18 cellular contexts compared by ENCODE assay signal in the genomic region with DNA sequence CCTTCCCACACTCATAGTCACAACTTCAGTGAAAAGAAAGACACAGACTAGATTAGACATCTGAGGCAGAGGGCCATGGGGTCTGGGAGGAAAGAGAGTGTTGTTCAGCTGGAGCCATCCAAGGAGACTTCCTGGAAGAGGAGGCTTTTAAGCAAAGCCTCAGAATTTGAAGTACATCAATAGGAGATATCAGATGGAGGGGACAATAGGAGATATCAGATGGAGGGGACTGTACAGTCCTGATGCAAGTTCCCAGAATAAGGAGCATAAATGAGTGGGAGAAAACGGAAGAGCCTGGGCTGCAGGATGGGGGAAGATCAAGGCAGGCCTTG. TPM values are rescaled to one million over a fixed set of nuclear protein-coding genes. Genes with fewer than 3 reads are reported as not detected.
DNase-seq lines count a peak whose midpoint lies in the region; ATAC-seq and TF ChIP-seq lines count a peak whose summit lies in the region.
"Had no signal": no experiment of that assay in that cellular context is flagged by ENCODE, and none has a peak within 500 bp of the region (broad histone marks: within the 10 kb centered on the region; RNA-seq: fewer than 3 reads in every experiment).

No MANE protein-coding gene starts in this region.

- no peak overlapping the region for H2AFZ ChIP-seq in neuronal stem cell (ENCODE audit: low read length)

- no CpG with 5 or more reads among the region's 1 CpG for WGBS in neuronal stem cell (ENCODE audit: extremely low coverage in 2 of 2, insufficient read length in 2 of 2, insufficient replicate concordance in 1 of 2), 2 donors

- H3K9me3 Mint-ChIP-seq in activated CD4-positive, alpha-beta T cell treated with anti-CD3 and anti-CD28 coated beads, Interleukin-2, amount 10 ng/mL, durations not matched to agents 7 days and 5 days: no peaks in the 10 kb centered on the region
- H3K9me3 Mint-ChIP-seq in T-cell (no peaks in the 10 kb centered on the region), chondrocyte (ENCODE audit: low read depth) (no peaks in the 10 kb centered on the region)

- H3K27ac Mint-ChIP-seq in activated CD4-positive, alpha-beta T cell treated with anti-CD3 and anti-CD28 coated beads, Interleukin-2, amount 10 ng/mL, durations not matched to agents 7 days and 5 days: peak overlapping the region; percentile 85
- peak overlapping the region; percentile 93 to 99 for H3K27ac Mint-ChIP-seq in T-cell
- no peak overlapping the region for H3K27ac Mint-ChIP-seq in chondrocyte (ENCODE audit: unreplicated experiment)
- H3K27ac Mint-ChIP-seq: activated CD8-positive, alpha-beta memory T cell treated with anti-CD3 and anti-CD28 coated beads, Interleukin-2, amount 10 ng/mL, durations not matched to agents 7 days and 5 days had no signal

- TF ChIP-seq CTCF in chondrocyte (IDR thresholded peaks at IDR 0.05): no peak

- peaks cover 39% of the 10 kb centered on the region for H3K27me3 Mint-ChIP-seq in activated CD4-positive, alpha-beta T cell treated with anti-CD3 and anti-CD28 coated beads, Interleukin-2, amount 10 ng/mL, durations not matched to agents 7 days and 5 days
- H3K27me3 Mint-ChIP-seq in T-cell (peaks cover 0 to 12% of the 10 kb centered on the region in 2 donors), chondrocyte (ENCODE audit: low read depth) (peaks cover 11% of the 10 kb centered on the region)

- H3K14ac ChIP-seq in neuronal stem cell (ENCODE audit: low read length): no peak overlapping the region

- POLR2A ChIA-PET in activated CD4-positive, alpha-beta T cell treated with anti-CD3 and anti-CD28 coated beads, Interleukin-2, amount 10 ng/mL, durations not matched to agents 7 days and 5 days (lab: Charles Lee): no interaction called here
- POLR2A ChIA-PET in T-cell (lab: Charles Lee): no interaction called here

- no peaks in the 10 kb centered on the region for H3K36me3 ChIP-seq in neuronal stem cell (replicated peaks in 1 of 2; ENCODE audit: control insufficient read depth in 2 of 2, insufficient read depth in 2 of 2, low read length in 2 of 2)
- H3K36me3 ChIP-seq: HAP-1, upper lobe of right lung had no signal

- ATAC-seq in T-cell (replicated peaks in 1 of 4) (peak in 1 of 4 experiments; percentile 1), HG03135 (IDR thresholded peaks at IDR 0.05; ENCODE audit: unreplicated experiment) (no peak)
- ATAC-seq: PC-3 had no signal

- H4K91ac ChIP-seq in neuronal stem cell (ENCODE audit: low read depth, low read length, poor library complexity): no peak overlapping the region

- H3K4me2 ChIP-seq in neuronal stem cell (ENCODE audit: insufficient read depth, low read length, poor library complexity, severe bottlenecking): no peak overlapping the region

- H3K18ac ChIP-seq in neuronal stem cell (ENCODE audit: low read length): no peak overlapping the region

- no peak overlapping the region for H2BK12ac ChIP-seq in neuronal stem cell (ENCODE audit: low read length)

- H3K4me1 ChIP-seq in neuronal stem cell (ENCODE audit: control insufficient read depth in 2 of 2, insufficient read depth in 1 of 2, low read depth in 1 of 2, low read length in 2 of 2): peaks cover 35% of the 10 kb centered on the region in 2 donors
- H3K4me1 ChIP-seq: HAP-1 had no signal

- H3K27ac ChIP-seq in neuronal stem cell (replicated peaks; ENCODE audit: low read length): no peak overlapping the region
- H3K27ac ChIP-seq: upper lobe of right lung had no signal

- no peak overlapping the region for H2BK120ac ChIP-seq in neuronal stem cell (ENCODE audit: low read depth, low read length)

- H3K9ac ChIP-seq in neuronal stem cell (ENCODE audit: low read depth, low read length, poor library complexity): no peak overlapping the region

- peaks cover 5% of the 10 kb centered on the region for H3K36me3 Mint-ChIP-seq in activated CD4-positive, alpha-beta T cell treated with anti-CD3 and anti-CD28 coated beads, Interleukin-2, amount 10 ng/mL, durations not matched to agents 7 days and 5 days (ENCODE audit: low read depth)
- H3K36me3 Mint-ChIP-seq in T-cell (no peaks in the 10 kb centered on the region), chondrocyte (ENCODE audit: low read depth) (peaks cover 2% of the 10 kb centered on the region)
- H3K36me3 Mint-ChIP-seq: activated CD8-positive, alpha-beta memory T cell treated with anti-CD3 and anti-CD28 coated beads, Interleukin-2, amount 10 ng/mL, durations not matched to agents 7 days and 5 days had no signal

- no peak overlapping the region for H3K4ac ChIP-seq in neuronal stem cell (ENCODE audit: low read length)

- peaks cover 60% of the 10 kb centered on the region for H3K4me1 Mint-ChIP-seq in activated CD4-positive, alpha-beta T cell treated with anti-CD3 and anti-CD28 coated beads, Interleukin-2, amount 10 ng/mL, durations not matched to agents 7 days and 5 days
- peaks cover 61 to 70% (median 63%) of the 10 kb centered on the region in 3 donors for H3K4me1 Mint-ChIP-seq in T-cell
- peaks cover 38% of the 10 kb centered on the region for H3K4me1 Mint-ChIP-seq in chondrocyte (ENCODE audit: low read depth)

- no peak overlapping the region for H2BK15ac ChIP-seq in neuronal stem cell (ENCODE audit: low read length)

- H3K27me3 ChIP-seq in neuronal stem cell (ENCODE audit: control insufficient read depth in 3 of 3, insufficient read depth in 3 of 3, low read depth in 1 of 3, low read length in 3 of 3): peaks cover 0 to 30% (median 11%) of the 10 kb centered on the region in 3 experiments

- no peak overlapping the region for H3K23ac ChIP-seq in neuronal stem cell (ENCODE audit: low read depth, low read length, poor library complexity)

- H3K4me3 ChIP-seq in neuronal stem cell (ENCODE audit: low read length in 2 of 2): peak overlapping the region in 1 of 2 donors; percentile 48
- H3K4me3 ChIP-seq: HAP-1, upper lobe of right lung had no signal

- no peaks in the 10 kb centered on the region for H3K9me3 ChIP-seq in neuronal stem cell (replicated peaks in 1 of 2; ENCODE audit: control insufficient read depth in 2 of 2, insufficient read depth in 1 of 2, low read depth in 1 of 2, low read length in 2 of 2)
- H3K9me3 ChIP-seq: HAP-1, upper lobe of right lung had no signal

- H2AK5ac ChIP-seq in neuronal stem cell (ENCODE audit: low read depth, low read length): peak overlapping the region; percentile 16

- no peak for DNase-seq in activated CD4-positive, alpha-beta T cell treated with anti-CD3 and anti-CD28 coated beads, Interleukin-2, amount 10 ng/mL, durations not matched to agents 7 days and 5 days
- no peak for DNase-seq in activated CD4-positive, alpha-beta T cell treated with anti-CD3 and anti-CD28 coated beads, Interleukin-2, amount 50 U/mL, for 1 hour
- DNase-seq in T-cell (no peak), chondrocyte (ENCODE audit: low spot score) (no peak), neuronal stem cell (ENCODE audit: low spot score) (no peak), middle frontal gyrus (ENCODE audit: extremely low spot score, low spot score) (no peak)
- no peak for DNase-seq in NK-92 treated with Interleukin-12 subunit alpha and Interleukin-12 subunit beta, amount 100 ng/mL, for 24 hours (lab: John Stamatoyannopoulos, UW)
- DNase-seq: NCI-H1930, NCI-H524 treated with DMSO at 0.1 percent for 48 hours, PC-3, upper lobe of right lung had no signal

- H4K8ac ChIP-seq in neuronal stem cell (ENCODE audit: low read depth, low read length): no peak overlapping the region

- CTCF ChIA-PET in activated CD4-positive, alpha-beta T cell treated with anti-CD3 and anti-CD28 coated beads, Interleukin-2, amount 10 ng/mL, durations not matched to agents 7 days and 5 days (lab: Charles Lee): interaction anchor here (0.9 to 2.2 kb wide), 5 partner anchors 14 to 60 kb away, joined by 3 to 12 read pairs (median 4); a partner anchor contains a TSS
- CTCF ChIA-PET in T-cell (lab: Charles Lee): interaction anchor here (0.5 to 1.6 kb wide), 2 partner anchors 18 to 288 kb away, joined by 3 to 5 read pairs; no protein-coding TSS in a partner anchor

- no peak overlapping the region for H2BK5ac ChIP-seq in neuronal stem cell (ENCODE audit: low read length)

- H3K4me3 Mint-ChIP-seq in activated CD4-positive, alpha-beta T cell treated with anti-CD3 and anti-CD28 coated beads, Interleukin-2, amount 10 ng/mL, durations not matched to agents 7 days and 5 days: peak overlapping the region; percentile 49
- H3K4me3 Mint-ChIP-seq in T-cell (peak overlapping the region; percentile 73 to 84 (median 78)), chondrocyte (ENCODE audit: unreplicated experiment) (peak overlapping the region; percentile 43)
- H3K4me3 Mint-ChIP-seq: activated CD8-positive, alpha-beta memory T cell treated with anti-CD3 and anti-CD28 coated beads, Interleukin-2, amount 10 ng/mL, durations not matched to agents 7 days and 5 days had no signal

- no peaks in the 10 kb centered on the region for H3K79me1 ChIP-seq in neuronal stem cell (ENCODE audit: low read depth, low read length)

RNA-seq across cellular contexts. Expression of a gene that starts 15.6 kb away (rescaled TPM):
- total RNA-seq in activated CD4-positive, alpha-beta T cell treated with anti-CD3 and anti-CD28 coated beads, Interleukin-2, amount 10 ng/mL, durations not matched to agents 7 days and 5 days: 100 to 1,000 TPM; 178 to 187 TPM
- total RNA-seq in T-cell (100 to 1,000 TPM; 235 to 318 (median 251) TPM), chondrocyte (41.9 to 47.4 TPM (median 46.8 TPM) in 3 replicates)
- 33.3 TPM for polyA plus RNA-seq in neuronal stem cell (2013, experiment 1 of 2)
- polyA plus RNA-seq in neuronal stem cell (2013, experiment 2 of 2): 32.3 TPM

RNA-seq across cellular contexts. Expression of a gene that starts 49.9 kb away (rescaled TPM):
- 10 to 100 TPM in 1 of 2 experiments, 1 to 10 TPM in 1; 8.2 to 10.5 TPM for total RNA-seq in activated CD4-positive, alpha-beta T cell treated with anti-CD3 and anti-CD28 coated beads, Interleukin-2, amount 10 ng/mL, durations not matched to agents 7 days and 5 days
- total RNA-seq in T-cell (1 to 10 TPM; 5.8 to 8.6 (median 8.3) TPM), chondrocyte (49.9 to 127 TPM (median 124 TPM) in 3 replicates)
- polyA plus RNA-seq in neuronal stem cell (2013, experiment 1 of 2): 1,851 TPM
- polyA plus RNA-seq in neuronal stem cell (2013, experiment 2 of 2): 1,853 TPM

RNA-seq across cellular contexts. Expression of a gene that starts 54.2 kb away (rescaled TPM):
- not detected for total RNA-seq in activated CD4-positive, alpha-beta T cell treated with anti-CD3 and anti-CD28 coated beads, Interleukin-2, amount 10 ng/mL, durations not matched to agents 7 days and 5 days
- under 1 TPM in 3 of 5 donors, not detected in 2; 0.38 to 0.72 (median 0.38) TPM for total RNA-seq in T-cell
- 83.1 to 192 TPM (median 190 TPM) in 3 replicates for total RNA-seq in chondrocyte
- polyA plus RNA-seq in neuronal stem cell (2013, experiment 1 of 2): 8.4 TPM
- 8.8 TPM for polyA plus RNA-seq in neuronal stem cell (2013, experiment 2 of 2)
- total RNA-seq: activated CD8-positive, alpha-beta memory T cell treated with anti-CD3 and anti-CD28 coated beads, Interleukin-2, amount 10 ng/mL, durations not matched to agents 7 days and 5 days; MCF 10A; SK-MEL-5 had no signal

RNA-seq across cellular contexts. Expression of a gene that starts 60.0 kb away (rescaled TPM):
- total RNA-seq in activated CD4-positive, alpha-beta T cell treated with anti-CD3 and anti-CD28 coated beads, Interleukin-2, amount 10 ng/mL, durations not matched to agents 7 days and 5 days: under 1 TPM; 0.12 to 0.31 TPM
- total RNA-seq in T-cell: 1 to 10 TPM in 2 of 5 donors, under 1 TPM in 2, not detected in 1; 0.18 to 3.9 (median 1.5) TPM
- 0.38 to 0.42 TPM in 2 of 3 replicates, not detected in the other for total RNA-seq in chondrocyte
- polyA plus RNA-seq in neuronal stem cell (2013, experiment 1 of 2): 0.10 TPM
- 0.15 TPM for polyA plus RNA-seq in neuronal stem cell (2013, experiment 2 of 2)
- total RNA-seq: epithelial cell of proximal tubule, lung microvascular endothelial cell, MCF 10A, PC-3 had no signal

Comparison
In these comparisons a context has a peak if more than half of its experiments do, and no peak if none do; other contexts are left out.
1. RNA of a gene that starts 54.2 kb away (total RNA-seq): 83.1 to 192 TPM in chondrocyte; 0.38 to 0.72 TPM in T-cell and not detected in activated CD4-positive, alpha-beta T cell treated with anti-CD3 and anti-CD28 coated beads, Interleukin-2, amount 10 ng/mL, durations not matched to agents 7 days and 5 days; every median in the first group is over 10 times any median in the second.
2. Peak in every context shown above with its lines, with median percentiles within 50 percentile points of each other: H3K4me3 Mint-ChIP-seq.